In the genomic region with DNA sequence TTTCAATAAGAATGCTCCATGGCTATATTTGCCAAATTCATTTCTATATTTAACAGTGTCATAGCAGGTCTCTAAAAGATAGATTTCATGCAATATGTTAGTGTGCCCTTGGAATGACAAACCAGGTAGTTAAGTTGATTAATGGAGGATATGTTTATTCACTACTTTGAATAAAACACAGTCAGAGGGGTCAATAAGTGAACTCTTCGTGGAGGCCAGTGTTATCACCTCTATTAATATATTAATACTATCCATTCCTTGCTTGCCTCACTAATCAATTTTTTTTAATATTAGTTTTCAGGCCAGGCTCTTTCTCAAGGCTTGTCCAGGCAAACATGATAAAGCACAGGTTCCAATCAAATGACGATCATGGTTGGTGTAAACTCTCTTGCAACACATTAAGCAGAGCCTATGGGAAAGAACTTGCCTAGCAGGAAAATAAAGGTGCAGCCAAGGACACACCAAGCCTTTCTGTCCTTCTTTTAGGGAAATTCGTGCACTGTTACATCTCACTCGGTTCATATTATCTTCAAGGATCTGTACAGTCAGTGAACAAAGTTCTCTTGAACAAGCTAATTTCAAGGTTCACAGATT, we compare ENCODE assay signal across 17 cellular contexts.
DNase-seq lines count a peak whose midpoint lies in the region; ATAC-seq and TF ChIP-seq lines count a peak whose summit lies in the region.
"Had no signal": no experiment of that assay in that cellular context is flagged by ENCODE, and none has a peak within 500 bp of the region (broad histone marks: within the 10 kb centered on the region; RNA-seq: fewer than 3 reads in every experiment).

No MANE protein-coding gene starts in this region.

- H3K4me1 Mint-ChIP-seq in progenitor cell of endocrine pancreas (ENCODE audit: low read depth): peaks cover 14% of the 10 kb centered on the region
- H3K4me1 Mint-ChIP-seq: GM23338, H9 had no signal

- peak overlapping the region; percentile 60 for H3K27ac Mint-ChIP-seq in progenitor cell of endocrine pancreas
- H3K27ac Mint-ChIP-seq: CD4-positive, alpha-beta memory T cell; GM23338; H9 had no signal

- H3K4me3 ChIP-seq in epithelial cell of esophagus (ENCODE audit: low read length): no peak overlapping the region
- H3K4me3 ChIP-seq: GM12878, GM23338 had no signal

- no peaks in the 10 kb centered on the region for H3K27me3 Mint-ChIP-seq in progenitor cell of endocrine pancreas
- H3K27me3 Mint-ChIP-seq: CD4-positive, alpha-beta memory T cell had no signal

- DNase-seq in epithelial cell of esophagus (ENCODE audit: low read depth) (peak; percentile 14), mucosa of gallbladder (ENCODE audit: low spot score) (peak; percentile 63), progenitor cell of endocrine pancreas (ENCODE audit: low spot score, unreplicated experiment) (no peak), NCI-H524 (lab: John Stamatoyannopoulos, UW) (no peak), KG1 (lab: John Stamatoyannopoulos, UW) (no peak)
- DNase-seq: C1 segment of cervical spinal cord; Caco-2; CD4-positive, alpha-beta memory T cell; DMS153; DMS79; EL; GDM1; H9 had no signal

- H3K4me3 Mint-ChIP-seq in progenitor cell of endocrine pancreas (ENCODE audit: low read depth): no peak overlapping the region
- H3K4me3 Mint-ChIP-seq: CD4-positive, alpha-beta memory T cell; GM23338; H9 had no signal

- no peaks in the 10 kb centered on the region for H3K36me3 Mint-ChIP-seq in progenitor cell of endocrine pancreas (ENCODE audit: insufficient read depth)
- H3K36me3 Mint-ChIP-seq: CD4-positive, alpha-beta memory T cell had no signal

- peaks cover 6% of the 10 kb centered on the region for H3K9me3 Mint-ChIP-seq in progenitor cell of endocrine pancreas (ENCODE audit: low read depth)
- H3K9me3 Mint-ChIP-seq: CD4-positive, alpha-beta memory T cell; GM23338 had no signal

- TF ChIP-seq CTCF in epithelial cell of esophagus (IDR thresholded peaks at IDR 0.05; ENCODE audit: insufficient read depth, low read depth, low read length, missing control alignments): no peak
- TF ChIP-seq CTCF in progenitor cell of endocrine pancreas (IDR thresholded peaks at IDR 0.05; ENCODE audit: unreplicated experiment): no peak

- ATAC-seq in HG02571 (IDR thresholded peaks at IDR 0.05; ENCODE audit: unreplicated experiment): no peak
- ATAC-seq: GM12878, GM23338, HCT116 had no signal

Comparison
In these comparisons a context has a peak if more than half of its experiments do, and no peak if none do; other contexts are left out.
1. DNase-seq: peak in epithelial cell of esophagus (single experiment) and mucosa of gallbladder (single experiment); none in progenitor cell of endocrine pancreas (single experiment), NCI-H524 (0 of 2) and KG1 (single experiment).